ENCODE assay signal across 21 cellular contexts in the genomic region with DNA sequence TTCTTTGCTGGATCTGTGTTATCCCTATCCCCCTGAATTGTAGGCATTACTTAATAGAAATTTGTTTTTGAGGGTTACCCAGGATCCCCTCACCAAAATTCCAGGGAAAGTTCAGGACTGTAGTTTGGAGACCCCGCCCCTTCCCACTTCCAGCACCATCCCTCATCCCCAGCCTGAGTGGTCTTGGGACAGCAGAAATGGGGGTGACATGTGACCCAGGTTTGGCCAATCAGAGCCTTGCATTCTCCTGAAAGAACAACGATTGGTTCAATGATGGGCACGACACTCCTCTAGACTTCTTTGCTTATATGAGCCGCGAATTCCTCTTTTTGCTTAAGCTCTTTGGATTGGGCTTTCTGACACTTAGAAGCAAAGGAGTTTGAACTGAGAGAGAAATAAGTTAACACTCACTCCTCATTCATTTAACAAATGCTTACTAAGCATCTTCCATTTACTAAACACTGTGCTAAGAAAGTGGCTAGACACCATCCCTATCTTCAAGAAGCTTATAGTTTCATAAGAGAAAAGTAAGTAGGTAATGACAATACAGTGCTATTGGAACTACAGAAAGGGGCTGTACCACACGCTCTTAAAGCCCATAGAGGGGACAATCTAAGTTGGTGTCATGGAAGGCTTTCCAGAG. TPM values are rescaled to one million over a fixed set of nuclear protein-coding genes. Genes with fewer than 3 reads are reported as not detected.
DNase-seq lines count a peak whose midpoint lies in the region; ATAC-seq and TF ChIP-seq lines count a peak whose summit lies in the region.
"Had no signal": no experiment of that assay in that cellular context is flagged by ENCODE, and none has a peak within 500 bp of the region (broad histone marks: within the 10 kb centered on the region; RNA-seq: fewer than 3 reads in every experiment).

No MANE protein-coding gene starts in this region.

- peak overlapping the region; percentile 28; the same call in 1 of the 2 replicates for H3K4me2 ChIP-seq in PC-3 (ENCODE audit: low read length)

- no peak overlapping the region for H3K4me3 ChIP-seq in PC-3 (ENCODE audit: low read length)
- no peak overlapping the region for H3K4me3 ChIP-seq in gastroesophageal sphincter
- H3K4me3 ChIP-seq: heart right ventricle, lower lobe of right lung, ovary, upper lobe of left lung had no signal

- peak; percentile 21 to 30 for ATAC-seq in activated naive CD4-positive, alpha-beta T cell treated with anti-CD3 and anti-CD28 coated beads, Interleukin-2, amount 50 U/mL, for 72 hours
- peak; percentile 7 for ATAC-seq in GM21360 (IDR thresholded peaks at IDR 0.05; ENCODE audit: unreplicated experiment)
- no peak for ATAC-seq in PC-3
- ATAC-seq in naive thymus-derived CD8-positive, alpha-beta T cell: no peak
- no peak for ATAC-seq in gastroesophageal sphincter
- ATAC-seq: heart right ventricle, lower lobe of right lung, sciatic nerve had no signal

- H3F3A ChIP-seq in PC-3 (ENCODE audit: low read length, unreplicated experiment): no peaks in the 10 kb centered on the region

- WGBS in gastroesophageal sphincter (ENCODE audit: low coverage in 1 of 2), 2 donors: 100% methylated on average over 4 of the region's 6 CpGs; no CpG with 5 or more reads in 1 of the 2 donors

- no peaks in the 10 kb centered on the region for H3K36me3 Mint-ChIP-seq in activated naive CD4-positive, alpha-beta T cell treated with anti-CD3 and anti-CD28 coated beads, Interleukin-2, amount 50 U/mL, for 72 hours
- H3K36me3 Mint-ChIP-seq in activated naive CD4-positive, alpha-beta T cell treated with anti-CD3 and anti-CD28 coated beads for 36 hours (ENCODE audit: low read depth): no peaks in the 10 kb centered on the region
- no peaks in the 10 kb centered on the region for H3K36me3 Mint-ChIP-seq in naive thymus-derived CD8-positive, alpha-beta T cell
- H3K36me3 Mint-ChIP-seq: CD14-positive monocyte had no signal

- H3K9me2 ChIP-seq in PC-3 (replicated peaks; ENCODE audit: low read length): no peaks in the 10 kb centered on the region

- H3K9me3 ChIP-seq in PC-3 (ENCODE audit: low read length): no peaks in the 10 kb centered on the region
- no peaks in the 10 kb centered on the region for H3K9me3 ChIP-seq in gastroesophageal sphincter
- H3K9me3 ChIP-seq: heart right ventricle, lower lobe of right lung, ovary, upper lobe of left lung had no signal

- CTCF ChIA-PET in activated naive CD4-positive, alpha-beta T cell treated with anti-CD3 and anti-CD28 coated beads for 36 hours (lab: Charles Lee): interaction anchor here (0.6 to 2.0 kb wide), 6 partner anchors 25 to 387 kb away, joined by 3 to 9 read pairs (median 3); partner anchors contain the start of gene PAQR8
- CTCF ChIA-PET in PC-3 (lab: Charles Lee): no interaction called here

- DNase-seq in activated naive CD4-positive, alpha-beta T cell treated with anti-CD3 and anti-CD28 coated beads, Interleukin-2, amount 50 U/mL, for 72 hours (ENCODE audit: low spot score in 2 of 2): no peak
- DNase-seq in activated naive CD4-positive, alpha-beta T cell treated with anti-CD3 and anti-CD28 coated beads for 36 hours: no peak
- DNase-seq in PC-3 (no peak), GM19238 (ENCODE audit: insufficient read length, low spot score) (no peak), SKM-1 treated with dmso at 0.1 percent for 144 hours (lab: John Stamatoyannopoulos, UW; ENCODE audit: unreplicated experiment) (no peak)
- no peak for DNase-seq in naive thymus-derived CD8-positive, alpha-beta T cell
- DNase-seq: amniotic stem cell; DND-41; effector CD4-positive, alpha-beta T cell; heart right ventricle; lower lobe of right lung; NCI-H1417; NCI-H526; ovary; RPMI8226; stimulated activated naive CD4-positive, alpha-beta T cell; upper lobe of left lung had no signal

- BruUV-seq in PC-3 (replicated peaks; lab: Mats Ljungman, UMichigan): no TSS peak

- peak overlapping the region in 1 of 2 donors; percentile 8 for H3K27ac Mint-ChIP-seq in activated naive CD4-positive, alpha-beta T cell treated with anti-CD3 and anti-CD28 coated beads, Interleukin-2, amount 50 U/mL, for 72 hours
- no peak overlapping the region for H3K27ac Mint-ChIP-seq in activated naive CD4-positive, alpha-beta T cell treated with anti-CD3 and anti-CD28 coated beads for 36 hours
- H3K27ac Mint-ChIP-seq in naive thymus-derived CD8-positive, alpha-beta T cell: peak overlapping the region in 7 of 10 donors; percentile 1 to 92 (median 74)
- H3K27ac Mint-ChIP-seq: CD14-positive monocyte had no signal

- POLR2A ChIA-PET in PC-3 (lab: Charles Lee; ENCODE audit: unreplicated experiment): no interaction called here
- POLR2A ChIA-PET in naive thymus-derived CD8-positive, alpha-beta T cell (lab: Charles Lee): interaction anchor here (1.7 to 5.6 kb wide), 3 partner anchors 14 to 29 kb away, joined by 5 to 36 read pairs (median 11); partner anchors contain the start of gene PAQR8

- no peak for TF ChIP-seq CTCF in PC-3 (conservative IDR thresholded peaks at IDR 0.05; ENCODE audit: low read depth, low read length)
- TF ChIP-seq CTCF in gastroesophageal sphincter (IDR thresholded peaks at IDR 0.05): no peak

- no peaks in the 10 kb centered on the region for H3K27me3 ChIP-seq in PC-3 (ENCODE audit: low read length)
- H3K27me3 ChIP-seq in gastroesophageal sphincter: no peaks in the 10 kb centered on the region
- H3K27me3 ChIP-seq: heart right ventricle, ovary, upper lobe of left lung had no signal

- no peaks in the 10 kb centered on the region for H3K79me2 ChIP-seq in PC-3 (ENCODE audit: low read length)

- TF ChIP-seq POLR2A in gastroesophageal sphincter (IDR thresholded peaks at IDR 0.05): no peak

- no peak overlapping the region for H3K4me3 Mint-ChIP-seq in activated naive CD4-positive, alpha-beta T cell treated with anti-CD3 and anti-CD28 coated beads for 36 hours
- peak overlapping the region in 1 of 10 donors; percentile 12 for H3K4me3 Mint-ChIP-seq in naive thymus-derived CD8-positive, alpha-beta T cell
- H3K4me3 Mint-ChIP-seq: CD14-positive monocyte had no signal

- H3K4me1 ChIP-seq in PC-3 (ENCODE audit: insufficient read depth, low read length) (peaks cover 45% of the 10 kb centered on the region), gastroesophageal sphincter (no peaks in the 10 kb centered on the region)

- no peak for TF ChIP-seq EP300 in gastroesophageal sphincter (IDR thresholded peaks at IDR 0.05)

- H3K9ac ChIP-seq in PC-3 (ENCODE audit: low read length): peak overlapping the region; percentile 27; the same call in 1 of the 2 replicates

- H3K4me1 Mint-ChIP-seq in activated naive CD4-positive, alpha-beta T cell treated with anti-CD3 and anti-CD28 coated beads for 36 hours (ENCODE audit: low read depth): peaks cover 61% of the 10 kb centered on the region
- peaks cover 49 to 73% (median 67%) of the 10 kb centered on the region in 4 donors for H3K4me1 Mint-ChIP-seq in naive thymus-derived CD8-positive, alpha-beta T cell

- H3K27me3 Mint-ChIP-seq in activated naive CD4-positive, alpha-beta T cell treated with anti-CD3 and anti-CD28 coated beads for 36 hours (ENCODE audit: low read depth): no peaks in the 10 kb centered on the region
- no peaks in the 10 kb centered on the region for H3K27me3 Mint-ChIP-seq in naive thymus-derived CD8-positive, alpha-beta T cell

- H3K36me3 ChIP-seq in PC-3 (ENCODE audit: low read depth, low read length) (no peaks in the 10 kb centered on the region), gastroesophageal sphincter (no peaks in the 10 kb centered on the region)
- H3K36me3 ChIP-seq: heart right ventricle, lower lobe of right lung, ovary, upper lobe of left lung had no signal

- intact Hi-C loops in activated naive CD4-positive, alpha-beta T cell treated with anti-CD3 and anti-CD28 coated beads for 36 hours (cut with micrococcal nuclease): loop anchor here (2.0 kb wide), 2 partner anchors 24 to 48 kb away; no protein-coding TSS in a partner anchor
- intact Hi-C loops in PC-3 (cut with micrococcal nuclease): loop anchor here (2.0 kb wide), 1 partner anchor 16 kb away; no protein-coding TSS in a partner anchor

- H3K27ac ChIP-seq in PC-3 (ENCODE audit: low read length) (peak overlapping the region; percentile 52), gastroesophageal sphincter (no peak overlapping the region)
- H3K27ac ChIP-seq: heart right ventricle, lower lobe of right lung, upper lobe of left lung had no signal

- H4K20me1 ChIP-seq in PC-3 (ENCODE audit: low read length): no peaks in the 10 kb centered on the region

- peaks cover 0 to 3% of the 10 kb centered on the region in 2 donors for H3K9me3 Mint-ChIP-seq in activated naive CD4-positive, alpha-beta T cell treated with anti-CD3 and anti-CD28 coated beads, Interleukin-2, amount 50 U/mL, for 72 hours
- H3K9me3 Mint-ChIP-seq in activated naive CD4-positive, alpha-beta T cell treated with anti-CD3 and anti-CD28 coated beads for 36 hours: no peaks in the 10 kb centered on the region
- H3K9me3 Mint-ChIP-seq in naive thymus-derived CD8-positive, alpha-beta T cell: no peaks in the 10 kb centered on the region
- H3K9me3 Mint-ChIP-seq: CD14-positive monocyte had no signal

- peak overlapping the region; percentile 71; the same call in 1 of the 2 replicates for H2AFZ ChIP-seq in PC-3 (ENCODE audit: low read length)

RNA-seq across cellular contexts. Expression of gene PAQR8, which starts 24.9 kb away (rescaled TPM):
- total RNA-seq in activated naive CD4-positive, alpha-beta T cell treated with anti-CD3 and anti-CD28 coated beads, Interleukin-2, amount 50 U/mL, for 72 hours: 10 to 100 TPM in 1 of 2 donors, 1 to 10 TPM in 1; 8.0 to 11.4 TPM
- 1 to 10 TPM; 6.8 to 9.2 TPM for total RNA-seq in activated naive CD4-positive, alpha-beta T cell treated with anti-CD3 and anti-CD28 coated beads for 36 hours
- total RNA-seq in PC-3 (2014; rRNA removed) (0.44 and 0.46 TPM in 2 replicates), gastroesophageal sphincter (10 to 100 TPM in 3 of 4 donors, 1 to 10 TPM in 1; 8.6 to 21.1 (median 14.2) TPM)
- 10 to 100 TPM; 28.9 to 31.7 TPM for total RNA-seq in naive thymus-derived CD8-positive, alpha-beta T cell
- 10 to 100 TPM; 14.3 to 35.0 (median 30.6) TPM for polyA plus RNA-seq in naive thymus-derived CD8-positive, alpha-beta T cell

RNA-seq across cellular contexts. Expression of gene MCM3, which starts 52.5 kb away (rescaled TPM):
- total RNA-seq in activated naive CD4-positive, alpha-beta T cell treated with anti-CD3 and anti-CD28 coated beads, Interleukin-2, amount 50 U/mL, for 72 hours: 100 to 1,000 TPM; 239 to 276 TPM
- total RNA-seq in activated naive CD4-positive, alpha-beta T cell treated with anti-CD3 and anti-CD28 coated beads for 36 hours: 100 to 1,000 TPM; 256 to 258 TPM
- total RNA-seq in PC-3 (2014; rRNA removed) (201 and 203 TPM in 2 replicates), gastroesophageal sphincter (10 to 100 TPM; 36.1 to 53.3 (median 45.4) TPM)
- 10 to 100 TPM; 47.4 to 48.9 TPM for total RNA-seq in naive thymus-derived CD8-positive, alpha-beta T cell
- 10 to 100 TPM; 45.5 to 63.5 (median 57.7) TPM for polyA plus RNA-seq in naive thymus-derived CD8-positive, alpha-beta T cell

Comparison
In these comparisons a context has a peak if more than half of its experiments do, and no peak if none do; other contexts are left out.
1. ATAC-seq: peak in activated naive CD4-positive, alpha-beta T cell treated with anti-CD3 and anti-CD28 coated beads, Interleukin-2, amount 50 U/mL, for 72 hours (2 of 2) and GM21360 (single experiment); none in PC-3 (single experiment), naive thymus-derived CD8-positive, alpha-beta T cell (0 of 2) and gastroesophageal sphincter (single experiment).